Comparison of ENCODE assay signal across 28 cellular contexts in the genomic region with DNA sequence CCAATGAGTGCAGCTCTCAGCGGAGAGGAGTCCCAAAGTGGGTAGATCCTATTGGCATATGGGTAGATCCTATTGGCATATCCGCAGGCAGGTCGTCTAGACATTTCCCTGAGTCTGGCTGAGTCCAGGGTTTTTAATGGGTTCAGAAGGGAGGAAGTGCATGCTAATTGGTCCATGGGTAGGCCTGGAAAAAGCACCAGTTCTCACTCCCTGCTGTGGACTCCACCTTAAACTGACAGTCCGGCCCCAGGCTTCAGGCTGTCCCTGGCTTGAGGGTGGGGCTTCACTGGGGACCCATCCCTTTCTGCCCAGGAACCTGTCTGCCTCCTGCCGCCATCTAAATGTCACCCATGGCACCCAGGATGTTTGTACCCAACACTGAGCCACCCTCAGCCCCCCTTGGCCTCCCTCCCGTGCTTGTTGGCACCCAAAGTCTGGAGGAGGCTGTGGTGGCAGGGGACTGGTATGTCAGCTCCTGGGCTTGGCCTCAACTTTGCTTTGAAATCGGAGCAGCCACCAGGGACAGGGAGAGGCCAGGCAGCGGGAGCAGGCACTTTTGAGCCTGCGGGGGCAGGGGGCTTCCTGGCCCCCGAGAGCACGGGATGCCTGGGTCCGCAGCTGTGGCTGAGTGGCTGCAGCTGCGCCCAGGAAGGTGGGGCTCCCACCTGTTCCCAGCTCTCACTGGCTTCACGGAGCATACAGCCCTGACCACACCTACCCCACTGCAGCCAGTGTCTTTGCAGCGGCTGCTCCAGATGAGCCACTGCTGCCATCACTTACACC. TPM values are rescaled to one million over a fixed set of nuclear protein-coding genes. Genes with fewer than 3 reads are reported as not detected.
DNase-seq lines count a peak whose midpoint lies in the region; ATAC-seq, FAIRE-seq and TF ChIP-seq lines count a peak whose summit lies in the region.
"Had no signal": no experiment of that assay in that cellular context is flagged by ENCODE, and none has a peak within 500 bp of the region (broad histone marks: within the 10 kb centered on the region; RNA-seq: fewer than 3 reads in every experiment).

No MANE protein-coding gene starts in this region.

- H3K9me3 ChIP-seq in H1 (ENCODE audit: insufficient read depth in 2 of 2, low read depth in 1 of 2, low read length in 1 of 2), result no peaks in the 10 kb centered on the region
- H3K9me3 ChIP-seq: A549, BE2C, HAP-1 had no signal

- H3K4me1 Mint-ChIP-seq in activated T-cell treated with anti-CD3 and anti-CD28 coated beads, Interleukin-2, amount 50 U/mL, for 72 hours (ENCODE audit: low read depth), result no peaks in the 10 kb centered on the region
- H3K4me1 Mint-ChIP-seq: GM23338 had no signal

- H3K4ac ChIP-seq in H1 (replicated peaks; ENCODE audit: insufficient read length, low read depth, low read length), result no peak overlapping the region

- ATAC-seq in GM21360 (IDR thresholded peaks at IDR 0.05; ENCODE audit: unreplicated experiment), result no peak
- ATAC-seq in activated T-cell treated with anti-CD3 and anti-CD28 coated beads, Interleukin-2, amount 50 U/mL, for 72 hours (replicated peaks in 1 of 2), result no peak
- ATAC-seq: A549, GM23338 had no signal

- no peaks in the 10 kb centered on the region for H3K27me3 Mint-ChIP-seq in activated T-cell treated with anti-CD3 and anti-CD28 coated beads, Interleukin-2, amount 50 U/mL, for 72 hours (ENCODE audit: low read depth)

- TF ChIP-seq CTCF in H1 (IDR thresholded peaks at IDR 0.05; ENCODE audit: control extremely low read depth in 1 of 3, insufficient read depth in 1 of 3, low read depth in 1 of 3, low read length in 3 of 3), result no peak

- no peaks in the 10 kb centered on the region for H3K23me2 ChIP-seq in H1 (ENCODE audit: low read depth, low read length)

- no peaks in the 10 kb centered on the region for H3K27me3 ChIP-seq in H1 (replicated peaks in 1 of 4; ENCODE audit: control insufficient read depth in 3 of 4, extremely low read depth in 1 of 4, insufficient read depth in 3 of 4, low read length in 3 of 4)
- H3K27me3 ChIP-seq: BE2C; BLaER1 treated with 17β-estradiol and CSF1 and Interleukin-3, amounts not matched to agents 10 nM and 100 nM had no signal

- H4K8ac ChIP-seq in H1 (ENCODE audit: extremely low read depth, insufficient read depth, low read length), result 0 out of 2 replicates have a peak overlapping the region, but pooled peaks have one; percentile 25

- WGBS in H1 (ENCODE audit: extremely low coverage in 1 of 2, insufficient coverage in 1 of 2, insufficient read length in 1 of 2, insufficient replicate concordance in 2 of 2, low coverage in 1 of 2, low lambda C conversion rate in 2 of 2, missing lambda C conversion rate in 1 of 2), 2 experiments, result 89% methylated on average over 14 of the region's 15 CpGs; no CpG with 5 or more reads in 1 of the 2 experiments

- H3K4me2 ChIP-seq in H1 (ENCODE audit: insufficient read depth in 1 of 2, low read depth in 2 of 2, low read length in 2 of 2), result no peak overlapping the region
- H3K4me2 ChIP-seq: A549; BLaER1 treated with 17β-estradiol and CSF1 and Interleukin-3, amounts not matched to agents 10 nM and 100 nM; GM23338 had no signal

- no peak overlapping the region for H2AFZ ChIP-seq in H1 (ENCODE audit: low read length)
- H2AFZ ChIP-seq: GM23338 had no signal

- H2BK5ac ChIP-seq in H1 (ENCODE audit: low read depth, low read length), result no peak overlapping the region

- peaks cover 0 to under 1% of the 10 kb centered on the region in 2 donors for H3K36me3 Mint-ChIP-seq in activated T-cell treated with anti-CD3 and anti-CD28 coated beads, Interleukin-2, amount 50 U/mL, for 72 hours (ENCODE audit: insufficient read depth in 2 of 2)
- H3K36me3 Mint-ChIP-seq: CD14-positive monocyte had no signal

- no peak for TF ChIP-seq EP300 in H1 (IDR thresholded peaks at IDR 0.05; ENCODE audit: borderline replicate concordance in 1 of 2, low read depth in 2 of 2, low read length in 2 of 2)

- H3K79me2 ChIP-seq in H1 (ENCODE audit: control insufficient read depth in 1 of 2, insufficient read depth in 2 of 2, low read length in 2 of 2), result no peaks in the 10 kb centered on the region

- H2BK12ac ChIP-seq in H1 (ENCODE audit: low read depth, low read length), result no peak overlapping the region

- H3K14ac ChIP-seq in H1 (ENCODE audit: insufficient read length), result no peak overlapping the region

- no peaks in the 10 kb centered on the region for H3K79me1 ChIP-seq in H1 (ENCODE audit: low read depth, low read length)

- CTCF ChIA-PET in H1 (lab: Charles Lee; ENCODE audit: partially characterized antibody), result interaction anchor here (1.1 kb wide), 1 partner anchor 27 kb away, joined by 3 read pairs; no protein-coding TSS in a partner anchor

- no peak overlapping the region for H2BK15ac ChIP-seq in H1 (ENCODE audit: low read length)

- H3K18ac ChIP-seq in H1 (ENCODE audit: extremely low read depth, low read length), result no peak overlapping the region

- no peak overlapping the region for H3K56ac ChIP-seq in H1 (replicated peaks; ENCODE audit: insufficient read length, low read depth, low read length)

- no peak for TF ChIP-seq POLR2A in H1 (IDR thresholded peaks at IDR 0.05; ENCODE audit: control extremely low read depth in 1 of 2, low read depth in 2 of 2, low read length in 2 of 2)

- H3K4me1 ChIP-seq in H1 (replicated peaks in 1 of 4; ENCODE audit: control insufficient read depth in 3 of 4, insufficient read depth in 4 of 4, low read length in 3 of 4), result no peaks in the 10 kb centered on the region; a peak in 1 of 7 replicates
- H3K4me1 ChIP-seq: A549, BE2C, HAP-1 had no signal

- DNase-seq in NCI-H748 (lab: John Stamatoyannopoulos, UW; ENCODE audit: unreplicated experiment) (peak; percentile 25), NCI-H748 treated with DMSO at 0.1 percent for 48 hours (lab: John Stamatoyannopoulos, UW) (no peak), NCI-H69 (lab: John Stamatoyannopoulos, UW) (peak; percentile 32), H1 (ENCODE audit: low read depth in 1 of 2, low spot score in 2 of 2) (no peak), myocyte (ENCODE audit: low read depth) (peak; percentile 7), DMS114 treated with DMSO at 0.1 percent for 48 hours (lab: John Stamatoyannopoulos, UW; ENCODE audit: unreplicated experiment) (no peak)
- DNase-seq in activated T-cell treated with anti-CD3 and anti-CD28 coated beads, Interleukin-2, amount 50 U/mL, for 72 hours, result no peak
- DNase-seq: 8988T; ACHN; AML-193; BE2C; CD4-positive, alpha-beta T cell; CD8-positive, alpha-beta memory T cell; DMS 273 treated with DMSO at 0.1 percent for 48 hours; DMS53; DMS79 treated with DMSO at 0.1 percent for 48 hours; GF-D8; HFFc6 had no signal

- no peak overlapping the region; a peak in 1 of 7 replicates for H3K9ac ChIP-seq in H1 (replicated peaks in 1 of 4; ENCODE audit: extremely low read depth in 1 of 4, low read depth in 3 of 4, low read length in 3 of 4)
- H3K9ac ChIP-seq: BLaER1 treated with 17β-estradiol and CSF1 and Interleukin-3, amounts not matched to agents 10 nM and 100 nM had no signal

- no peak overlapping the region for H3K4me3 ChIP-seq in H1 (ENCODE audit: extremely low read depth in 1 of 4, insufficient read depth in 2 of 4, low read depth in 3 of 4, low read length in 4 of 4)
- H3K4me3 ChIP-seq: A549; BLaER1 treated with 17β-estradiol and CSF1 and Interleukin-3, amounts not matched to agents 10 nM and 100 nM; GM23338; HAP-1 had no signal

- no peak overlapping the region for H3K27ac ChIP-seq in H1 (ENCODE audit: low read depth, low read length)
- H3K27ac ChIP-seq: A549; BLaER1 treated with 17β-estradiol and CSF1 and Interleukin-3, amounts not matched to agents 10 nM and 100 nM had no signal

- H2BK120ac ChIP-seq in H1 (replicated peaks; ENCODE audit: low read depth, low read length), result no peak overlapping the region

- H2AK5ac ChIP-seq in H1 (ENCODE audit: low read depth, low read length), result no peak overlapping the region

- H3K9me3 Mint-ChIP-seq in activated T-cell treated with anti-CD3 and anti-CD28 coated beads, Interleukin-2, amount 50 U/mL, for 72 hours, result no peaks in the 10 kb centered on the region
- H3K9me3 Mint-ChIP-seq: CD4-positive, alpha-beta T cell had no signal

- H3K27ac Mint-ChIP-seq in activated T-cell treated with anti-CD3 and anti-CD28 coated beads, Interleukin-2, amount 50 U/mL, for 72 hours, result no peak overlapping the region
- H3K27ac Mint-ChIP-seq: CD4-positive, alpha-beta T cell; CD8-positive, alpha-beta memory T cell; GM23338; HFFc6 had no signal

- H3K36me3 ChIP-seq in H1 (ENCODE audit: control insufficient read depth in 2 of 4, insufficient read depth in 4 of 4, low read length in 3 of 4), result no peaks in the 10 kb centered on the region
- H3K36me3 ChIP-seq: BE2C; BLaER1 treated with 17β-estradiol and CSF1 and Interleukin-3, amounts not matched to agents 10 nM and 100 nM; HAP-1 had no signal

- H3K4me3 Mint-ChIP-seq in activated T-cell treated with anti-CD3 and anti-CD28 coated beads, Interleukin-2, amount 50 U/mL, for 72 hours, result no peak overlapping the region
- H3K4me3 Mint-ChIP-seq: CD14-positive monocyte; CD4-positive, alpha-beta T cell; CD8-positive, alpha-beta memory T cell; GM23338; HFFc6 had no signal

- no peak for TF ChIP-seq RAD21 in H1 (IDR thresholded peaks at IDR 0.05 in 1 of 2, conservative IDR thresholded peaks at IDR 0.05 in 1 of 2; ENCODE audit: low read depth in 2 of 2, low read length in 2 of 2)

- no peak overlapping the region for H4K5ac ChIP-seq in H1 (ENCODE audit: insufficient read length, low read depth, low read length)

- no peak for FAIRE-seq in H1 (lab: Jason Lieb, UNC)
- FAIRE-seq: A549, D721Med, GM12891, GM18507, H54 had no signal

- POLR2A ChIA-PET in H1 (lab: Charles Lee; ENCODE audit: partially characterized antibody), result no interaction called here

- H4K20me1 ChIP-seq in H1 (replicated peaks in 1 of 2; ENCODE audit: control insufficient read depth in 1 of 2, insufficient read depth in 2 of 2, low read length in 2 of 2), result no peaks in the 10 kb centered on the region
- H4K20me1 ChIP-seq: BLaER1 treated with 17β-estradiol and CSF1 and Interleukin-3, amounts not matched to agents 10 nM and 100 nM had no signal

- no peak overlapping the region for H2BK20ac ChIP-seq in H1 (ENCODE audit: low read length)

- no peak overlapping the region for H4K91ac ChIP-seq in H1 (replicated peaks; ENCODE audit: insufficient read length, low read length)

- no peak overlapping the region for H3K23ac ChIP-seq in H1 (ENCODE audit: insufficient read length)

RNA-seq across cellular contexts. Expression of a gene that starts 29.6 kb away (rescaled TPM):
- total RNA-seq in H1 (2021; fragmentation: NEBNext Ultra II Directional; extraction: Animal tissue kit (Norgen Biotek cat#: 25700)), result 2.2 and 2.7 TPM in 2 replicates
- 0.50 and 0.75 TPM in 2 replicates for polyA plus RNA-seq in H1 (2011; rRNA removed)
- polyA plus RNA-seq in H1 (2011; cell fraction: cytosol; rRNA removed), result 0.49 TPM
- polyA plus RNA-seq in H1 (2011; cell fraction: nucleus; rRNA removed), result 1.1 TPM
- polyA plus RNA-seq in H1 (2012, experiment 1 of 2), result 0.74 to 2.2 TPM (median 1.0 TPM) in 4 replicates
- polyA plus RNA-seq in H1 (2012, experiment 2 of 2), result 0.42 TPM
- polyA plus RNA-seq in H1 (2013, experiment 1 of 2), result 1.3 TPM
- polyA plus RNA-seq in H1 (2013, experiment 2 of 2), result 1.3 TPM
- 0.35 and 1.0 TPM in 2 replicates for polyA minus RNA-seq in H1 (2011; rRNA and poly(A)+ RNA removed)
- polyA minus RNA-seq in H1 (2011; cell fraction: cytosol; rRNA and poly(A)+ RNA removed), result not detected
- 1.9 TPM for polyA minus RNA-seq in H1 (2011; cell fraction: nucleus; rRNA and poly(A)+ RNA removed)
- 20.5 and 23.5 TPM in 2 replicates for total RNA-seq in myocyte
- polyA plus RNA-seq in myocyte (2012), result 23.8 TPM
- 10 to 100 TPM; 71.8 to 77.2 TPM for total RNA-seq in activated T-cell treated with anti-CD3 and anti-CD28 coated beads, Interleukin-2, amount 50 U/mL, for 72 hours

RNA-seq across cellular contexts. Expression of a gene that starts 58.3 kb away (rescaled TPM):
- total RNA-seq in H1 (2021; fragmentation: NEBNext Ultra II Directional; extraction: Animal tissue kit (Norgen Biotek cat#: 25700)), result 52.5 and 55.9 TPM in 2 replicates
- 12.9 and 22.0 TPM in 2 replicates for polyA plus RNA-seq in H1 (2011; rRNA removed)
- polyA plus RNA-seq in H1 (2011; cell fraction: cytosol; rRNA removed), result 23.9 TPM
- polyA plus RNA-seq in H1 (2011; cell fraction: nucleus; rRNA removed), result 138 TPM
- polyA plus RNA-seq in H1 (2012, experiment 1 of 2), result 39.8 to 77.5 TPM (median 62.2 TPM) in 4 replicates
- polyA plus RNA-seq in H1 (2012, experiment 2 of 2), result 7.2 TPM
- 136 TPM for polyA plus RNA-seq in H1 (2013, experiment 1 of 2)
- polyA plus RNA-seq in H1 (2013, experiment 2 of 2), result 128 TPM
- 12.1 and 13.1 TPM in 2 replicates for polyA minus RNA-seq in H1 (2011; rRNA and poly(A)+ RNA removed)
- polyA minus RNA-seq in H1 (2011; cell fraction: cytosol; rRNA and poly(A)+ RNA removed), result 14.5 TPM
- polyA minus RNA-seq in H1 (2011; cell fraction: nucleus; rRNA and poly(A)+ RNA removed), result 42.6 TPM
- total RNA-seq in myocyte, result 36.0 and 40.1 TPM in 2 replicates
- polyA plus RNA-seq in myocyte (2012), result 54.7 TPM
- total RNA-seq in activated T-cell treated with anti-CD3 and anti-CD28 coated beads, Interleukin-2, amount 50 U/mL, for 72 hours, result 100 to 1,000 TPM in 1 of 2 donors, 10 to 100 TPM in 1; 89.2 to 113 TPM

RNA-seq across cellular contexts. Expression of a gene that starts 58.4 kb away (rescaled TPM):
- 69.6 and 71.6 TPM in 2 replicates for total RNA-seq in H1 (2021; fragmentation: NEBNext Ultra II Directional; extraction: Animal tissue kit (Norgen Biotek cat#: 25700))
- polyA plus RNA-seq in H1 (2011; rRNA removed), result 31.8 and 34.3 TPM in 2 replicates
- 73.3 TPM for polyA plus RNA-seq in H1 (2011; cell fraction: cytosol; rRNA removed)
- 20.0 TPM for polyA plus RNA-seq in H1 (2011; cell fraction: nucleus; rRNA removed)
- polyA plus RNA-seq in H1 (2012, experiment 1 of 2), result 49.5 to 67.3 TPM (median 56.4 TPM) in 4 replicates
- polyA plus RNA-seq in H1 (2012, experiment 2 of 2), result 8.5 TPM
- 73.3 TPM for polyA plus RNA-seq in H1 (2013, experiment 1 of 2)
- polyA plus RNA-seq in H1 (2013, experiment 2 of 2), result 72.0 TPM
- polyA minus RNA-seq in H1 (2011; rRNA and poly(A)+ RNA removed), result 28.4 and 47.7 TPM in 2 replicates
- polyA minus RNA-seq in H1 (2011; cell fraction: cytosol; rRNA and poly(A)+ RNA removed), result 21.7 TPM
- polyA minus RNA-seq in H1 (2011; cell fraction: nucleus; rRNA and poly(A)+ RNA removed), result 44.5 TPM
- 60.0 and 89.6 TPM in 2 replicates for total RNA-seq in myocyte
- 42.7 TPM for polyA plus RNA-seq in myocyte (2012)
- 10 to 100 TPM; 56.9 to 63.1 TPM for total RNA-seq in activated T-cell treated with anti-CD3 and anti-CD28 coated beads, Interleukin-2, amount 50 U/mL, for 72 hours

Comparison
In these comparisons a context has a peak if more than half of its experiments do, and no peak if none do; other contexts are left out.
1. DNase-seq: peak in NCI-H748 (single experiment), NCI-H69 (single experiment) and myocyte (single experiment); none in NCI-H748 treated with DMSO at 0.1 percent for 48 hours (single experiment), H1 (0 of 2), activated T-cell treated with anti-CD3 and anti-CD28 coated beads, Interleukin-2, amount 50 U/mL, for 72 hours (0 of 2) and DMS114 treated with DMSO at 0.1 percent for 48 hours (single experiment).